In the genomic region with DNA sequence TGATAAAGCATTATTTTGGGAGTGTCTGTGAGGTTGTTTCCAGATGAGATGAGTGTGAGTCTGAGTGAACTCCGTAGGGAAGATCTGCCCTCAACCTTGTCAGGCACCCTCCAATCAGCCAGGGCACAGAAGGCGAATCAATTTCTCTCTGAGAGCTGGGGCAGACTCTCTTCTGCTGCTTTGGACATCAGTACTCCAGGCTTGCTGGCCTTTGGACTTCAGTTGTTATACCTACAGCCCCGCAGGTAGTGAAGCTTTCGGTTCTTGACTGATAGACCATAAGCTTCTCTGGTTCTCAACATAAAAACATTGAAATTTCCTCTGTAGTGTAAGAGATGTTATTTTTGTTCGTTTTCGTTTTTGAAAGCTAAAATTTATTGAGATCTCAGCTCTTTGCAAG, we compare ENCODE assay signal across 30 cellular contexts.
"Had no signal": no experiment of that assay in that cellular context is flagged by ENCODE, and none has a peak within 500 bp of the region (broad histone marks: within the 10 kb centered on the region; RNA-seq: fewer than 3 reads in every experiment).

No MANE protein-coding gene starts in this region.

- ATAC-seq: activated CD4-positive, CD25-positive, alpha-beta regulatory T cell treated with anti-CD3 and anti-CD28 coated beads, Interleukin-2, amount 50 U/mL, for 24 hours; gastrocnemius medialis; left cardiac atrium; naive thymus-derived CD4-positive, alpha-beta T cell; right cardiac atrium; stimulated activated naive CD8-positive, alpha-beta T cell treated with anti-CD3 and anti-CD28 coated beads, Interleukin-15, amount 100 ng/mL, for 72 hours had no signal

- H3K4me3 ChIP-seq: ascending aorta, cardiac muscle cell, colonic mucosa, gastrocnemius medialis, thyroid gland, upper lobe of left lung had no signal

- H3K36me3 Mint-ChIP-seq: activated naive CD4-positive, alpha-beta T cell treated with anti-CD3 and anti-CD28 coated beads, Interleukin-2, amount 10 ng/mL, durations not matched to agents 7 days and 5 days; activated naive CD8-positive, alpha-beta T cell treated with anti-CD3 and anti-CD28 coated beads, Interleukin-2, amount 10 ng/mL, durations not matched to agents 7 days and 5 days; brain; memory B cell; naive thymus-derived CD4-positive, alpha-beta T cell had no signal

- H3K27ac Mint-ChIP-seq: activated CD4-positive, alpha-beta memory T cell treated with anti-CD3 and anti-CD28 coated beads, Interleukin-2, amount 10 ng/mL, durations not matched to agents 7 days and 5 days; activated CD4-positive, alpha-beta T cell treated with anti-CD3 and anti-CD28 coated beads, Interleukin-2, amount 10 ng/mL, durations not matched to agents 7 days and 5 days; activated naive CD4-positive, alpha-beta T cell treated with anti-CD3 and anti-CD28 coated beads, Interleukin-2, amount 10 ng/mL, durations not matched to agents 7 days and 5 days; activated naive CD8-positive, alpha-beta T cell treated with anti-CD3 and anti-CD28 coated beads, Interleukin-2, amount 10 ng/mL, durations not matched to agents 7 days and 5 days; activated T-cell treated with anti-CD3 and anti-CD28 coated beads, Interleukin-2, amount 50 U/mL, for 24 hours; brain; memory B cell; naive thymus-derived CD4-positive, alpha-beta T cell; stimulated activated naive CD8-positive, alpha-beta T cell treated with anti-CD3 and anti-CD28 coated beads, Interleukin-15, amount 100 ng/mL, for 72 hours had no signal

- H3K9me3 ChIP-seq: ascending aorta, colonic mucosa, gastrocnemius medialis, thyroid gland, upper lobe of left lung had no signal

- H3K4me1 Mint-ChIP-seq: activated CD4-positive, alpha-beta memory T cell treated with anti-CD3 and anti-CD28 coated beads, Interleukin-2, amount 10 ng/mL, durations not matched to agents 7 days and 5 days; activated CD4-positive, alpha-beta T cell treated with anti-CD3 and anti-CD28 coated beads, Interleukin-2, amount 10 ng/mL, durations not matched to agents 7 days and 5 days; activated naive CD4-positive, alpha-beta T cell treated with anti-CD3 and anti-CD28 coated beads, Interleukin-2, amount 10 ng/mL, durations not matched to agents 7 days and 5 days; activated naive CD8-positive, alpha-beta T cell treated with anti-CD3 and anti-CD28 coated beads, Interleukin-2, amount 10 ng/mL, durations not matched to agents 7 days and 5 days; brain; memory B cell; naive thymus-derived CD4-positive, alpha-beta T cell; neural crest cell; stimulated activated naive CD8-positive, alpha-beta T cell treated with anti-CD3 and anti-CD28 coated beads, Interleukin-15, amount 100 ng/mL, for 72 hours had no signal

- H3K27ac ChIP-seq: ascending aorta, cardiac muscle cell, colonic mucosa, gastrocnemius medialis, thyroid gland, upper lobe of left lung, WERI-Rb-1 had no signal

- H3K27me3 Mint-ChIP-seq: activated naive CD4-positive, alpha-beta T cell treated with anti-CD3 and anti-CD28 coated beads, Interleukin-2, amount 10 ng/mL, durations not matched to agents 7 days and 5 days had no signal

- H3K27me3 ChIP-seq: ascending aorta, colonic mucosa, gastrocnemius medialis, thyroid gland, upper lobe of left lung had no signal

- H3K4me1 ChIP-seq: ascending aorta, colonic mucosa, gastrocnemius medialis, thyroid gland, upper lobe of left lung had no signal

- H3K36me3 ChIP-seq: ascending aorta, cardiac muscle cell, colonic mucosa, gastrocnemius medialis, thyroid gland, upper lobe of left lung, WERI-Rb-1 had no signal

- H3K9me3 Mint-ChIP-seq: activated CD4-positive, alpha-beta memory T cell treated with anti-CD3 and anti-CD28 coated beads, Interleukin-2, amount 10 ng/mL, durations not matched to agents 7 days and 5 days; activated CD4-positive, alpha-beta T cell treated with anti-CD3 and anti-CD28 coated beads, Interleukin-2, amount 10 ng/mL, durations not matched to agents 7 days and 5 days; activated naive CD4-positive, alpha-beta T cell treated with anti-CD3 and anti-CD28 coated beads, Interleukin-2, amount 10 ng/mL, durations not matched to agents 7 days and 5 days; activated naive CD8-positive, alpha-beta T cell treated with anti-CD3 and anti-CD28 coated beads, Interleukin-2, amount 10 ng/mL, durations not matched to agents 7 days and 5 days; activated T-cell treated with anti-CD3 and anti-CD28 coated beads, Interleukin-2, amount 50 U/mL, for 24 hours; brain; memory B cell; neural crest cell; stimulated activated naive CD8-positive, alpha-beta T cell treated with anti-CD3 and anti-CD28 coated beads, Interleukin-15, amount 100 ng/mL, for 72 hours had no signal

- DNase-seq: activated CD4-positive, alpha-beta memory T cell treated with anti-CD3 and anti-CD28 coated beads, Interleukin-2, amount 10 ng/mL, durations not matched to agents 7 days and 5 days; activated CD4-positive, alpha-beta T cell treated with anti-CD3 and anti-CD28 coated beads, Interleukin-2, amount 10 ng/mL, durations not matched to agents 7 days and 5 days; activated CD8-positive, alpha-beta memory T cell treated with anti-CD3 and anti-CD28 coated beads, Interleukin-2, amount 50 U/mL, for 48 hours; activated gamma-delta T cell; activated naive CD4-positive, alpha-beta T cell treated with anti-CD3 and anti-CD28 coated beads, Interleukin-2, amount 10 ng/mL, durations not matched to agents 7 days and 5 days; activated naive CD8-positive, alpha-beta T cell treated with anti-CD3 and anti-CD28 coated beads, Interleukin-2, amount 10 ng/mL, durations not matched to agents 7 days and 5 days; activated T-cell treated with anti-CD3 and anti-CD28 coated beads, Interleukin-2, amount 50 U/mL, for 24 hours; cerebellar nuclear complex; colonic mucosa; effector memory CD4-positive, alpha-beta T cell; gastrocnemius medialis; glutamatergic neuron; islet precursor cell; left cardiac atrium; midbrain; naive thymus-derived CD4-positive, alpha-beta T cell; occipital lobe; posterior cingulate gyrus; right cardiac atrium; stimulated activated CD4-positive, alpha-beta T cell treated with anti-CD3 and anti-CD28 coated beads, Interleukin-4, amount 100 ng/mL, for 1 hour; stimulated activated naive CD8-positive, alpha-beta T cell treated with anti-CD3 and anti-CD28 coated beads, Interleukin-15, amount 100 ng/mL, for 72 hours; thyroid gland; upper lobe of left lung; WERI-Rb-1 had no signal

- H3K4me3 Mint-ChIP-seq: activated CD4-positive, alpha-beta memory T cell treated with anti-CD3 and anti-CD28 coated beads, Interleukin-2, amount 10 ng/mL, durations not matched to agents 7 days and 5 days; activated CD4-positive, alpha-beta T cell treated with anti-CD3 and anti-CD28 coated beads, Interleukin-2, amount 10 ng/mL, durations not matched to agents 7 days and 5 days; activated naive CD4-positive, alpha-beta T cell treated with anti-CD3 and anti-CD28 coated beads, Interleukin-2, amount 10 ng/mL, durations not matched to agents 7 days and 5 days; activated naive CD8-positive, alpha-beta T cell treated with anti-CD3 and anti-CD28 coated beads, Interleukin-2, amount 10 ng/mL, durations not matched to agents 7 days and 5 days; activated T-cell treated with anti-CD3 and anti-CD28 coated beads, Interleukin-2, amount 50 U/mL, for 24 hours; brain; memory B cell; naive thymus-derived CD4-positive, alpha-beta T cell; neural crest cell; stimulated activated naive CD8-positive, alpha-beta T cell treated with anti-CD3 and anti-CD28 coated beads, Interleukin-15, amount 100 ng/mL, for 72 hours had no signal
